Comparison of ENCODE assay signal across 1 cellular context in the genomic region with DNA sequence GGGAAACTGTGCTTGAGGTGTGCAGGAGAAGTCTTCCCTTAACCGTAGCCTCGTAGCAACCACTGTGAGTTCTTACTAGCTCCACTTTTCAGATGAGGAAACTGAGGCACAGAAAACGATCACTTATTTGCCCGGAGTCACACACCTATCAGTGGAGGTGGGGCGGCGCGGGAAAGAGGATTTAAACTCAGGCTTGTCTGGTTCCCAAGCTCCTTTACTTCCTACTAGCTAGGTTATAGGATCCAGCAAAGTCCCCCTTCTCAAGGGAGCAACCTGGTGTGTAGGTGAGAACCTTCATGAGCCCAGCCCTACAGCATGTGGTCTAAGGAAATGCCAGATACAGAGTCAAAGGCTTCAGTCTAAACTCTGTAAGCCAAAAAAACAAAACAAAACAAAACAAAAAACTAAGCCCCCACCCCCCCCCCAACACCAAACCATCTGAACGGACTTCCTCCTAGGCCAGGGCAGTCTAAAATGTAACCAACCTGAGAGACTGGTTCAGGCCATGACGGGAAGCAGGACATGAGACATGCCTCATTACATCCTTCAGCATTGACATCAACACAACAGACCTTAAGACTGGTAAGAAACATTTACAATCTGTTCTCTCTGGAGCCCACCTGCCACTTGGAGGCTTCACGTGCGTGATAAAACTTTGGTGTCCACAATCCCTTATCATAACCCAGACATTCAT.
TF ChIP-seq lines count a peak whose summit lies in the region.

No MANE protein-coding gene starts in this region.

TF ChIP-seq in K562, 482 proteins besides CTCF, POLR2A, EP300 and RAD21 (continued from another document):
- TF ChIP-seq, protein P1, sequence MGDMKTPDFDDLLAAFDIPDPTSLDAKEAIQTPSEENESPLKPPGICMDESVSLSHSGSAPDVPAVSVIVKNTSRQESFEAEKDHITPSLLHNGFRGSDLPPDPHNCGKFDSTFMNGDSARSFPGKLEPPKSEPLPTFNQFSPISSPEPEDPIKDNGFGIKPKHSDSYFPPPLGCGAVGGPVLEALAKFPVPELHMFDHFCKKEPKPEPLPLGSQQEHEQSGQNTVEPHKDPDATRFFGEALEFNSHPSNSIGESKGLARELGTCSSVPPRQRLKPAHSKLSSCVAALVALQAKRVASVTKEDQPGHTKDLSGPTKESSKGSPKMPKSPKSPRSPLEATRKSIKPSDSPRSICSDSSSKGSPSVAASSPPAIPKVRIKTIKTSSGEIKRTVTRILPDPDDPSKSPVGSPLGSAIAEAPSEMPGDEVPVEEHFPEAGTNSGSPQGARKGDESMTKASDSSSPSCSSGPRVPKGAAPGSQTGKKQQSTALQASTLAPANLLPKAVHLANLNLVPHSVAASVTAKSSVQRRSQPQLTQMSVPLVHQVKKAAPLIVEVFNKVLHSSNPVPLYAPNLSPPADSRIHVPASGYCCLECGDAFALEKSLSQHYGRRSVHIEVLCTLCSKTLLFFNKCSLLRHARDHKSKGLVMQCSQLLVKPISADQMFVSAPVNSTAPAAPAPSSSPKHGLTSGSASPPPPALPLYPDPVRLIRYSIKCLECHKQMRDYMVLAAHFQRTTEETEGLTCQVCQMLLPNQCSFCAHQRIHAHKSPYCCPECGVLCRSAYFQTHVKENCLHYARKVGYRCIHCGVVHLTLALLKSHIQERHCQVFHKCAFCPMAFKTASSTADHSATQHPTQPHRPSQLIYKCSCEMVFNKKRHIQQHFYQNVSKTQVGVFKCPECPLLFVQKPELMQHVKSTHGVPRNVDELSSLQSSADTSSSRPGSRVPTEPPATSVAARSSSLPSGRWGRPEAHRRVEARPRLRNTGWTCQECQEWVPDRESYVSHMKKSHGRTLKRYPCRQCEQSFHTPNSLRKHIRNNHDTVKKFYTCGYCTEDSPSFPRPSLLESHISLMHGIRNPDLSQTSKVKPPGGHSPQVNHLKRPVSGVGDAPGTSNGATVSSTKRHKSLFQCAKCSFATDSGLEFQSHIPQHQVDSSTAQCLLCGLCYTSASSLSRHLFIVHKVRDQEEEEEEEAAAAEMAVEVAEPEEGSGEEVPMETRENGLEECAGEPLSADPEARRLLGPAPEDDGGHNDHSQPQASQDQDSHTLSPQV (IDR thresholded peaks at IDR 0.05) = peak; percentile 79; the same call in 1 of the 2 replicates
- TF ChIP-seq, protein P2, sequence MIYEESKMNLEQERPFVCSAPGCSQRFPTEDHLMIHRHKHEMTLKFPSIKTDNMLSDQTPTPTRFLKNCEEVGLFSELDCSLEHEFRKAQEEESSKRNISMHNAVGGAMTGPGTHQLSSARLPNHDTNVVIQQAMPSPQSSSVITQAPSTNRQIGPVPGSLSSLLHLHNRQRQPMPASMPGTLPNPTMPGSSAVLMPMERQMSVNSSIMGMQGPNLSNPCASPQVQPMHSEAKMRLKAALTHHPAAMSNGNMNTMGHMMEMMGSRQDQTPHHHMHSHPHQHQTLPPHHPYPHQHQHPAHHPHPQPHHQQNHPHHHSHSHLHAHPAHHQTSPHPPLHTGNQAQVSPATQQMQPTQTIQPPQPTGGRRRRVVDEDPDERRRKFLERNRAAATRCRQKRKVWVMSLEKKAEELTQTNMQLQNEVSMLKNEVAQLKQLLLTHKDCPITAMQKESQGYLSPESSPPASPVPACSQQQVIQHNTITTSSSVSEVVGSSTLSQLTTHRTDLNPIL (CRISPR knock-in tag; IDR thresholded peaks at IDR 0.05) = no peak
- peak; percentile 64; the same call in 1 of the 2 replicates for TF ChIP-seq HDGF (IDR thresholded peaks at IDR 0.05)
- TF ChIP-seq, protein P3, sequence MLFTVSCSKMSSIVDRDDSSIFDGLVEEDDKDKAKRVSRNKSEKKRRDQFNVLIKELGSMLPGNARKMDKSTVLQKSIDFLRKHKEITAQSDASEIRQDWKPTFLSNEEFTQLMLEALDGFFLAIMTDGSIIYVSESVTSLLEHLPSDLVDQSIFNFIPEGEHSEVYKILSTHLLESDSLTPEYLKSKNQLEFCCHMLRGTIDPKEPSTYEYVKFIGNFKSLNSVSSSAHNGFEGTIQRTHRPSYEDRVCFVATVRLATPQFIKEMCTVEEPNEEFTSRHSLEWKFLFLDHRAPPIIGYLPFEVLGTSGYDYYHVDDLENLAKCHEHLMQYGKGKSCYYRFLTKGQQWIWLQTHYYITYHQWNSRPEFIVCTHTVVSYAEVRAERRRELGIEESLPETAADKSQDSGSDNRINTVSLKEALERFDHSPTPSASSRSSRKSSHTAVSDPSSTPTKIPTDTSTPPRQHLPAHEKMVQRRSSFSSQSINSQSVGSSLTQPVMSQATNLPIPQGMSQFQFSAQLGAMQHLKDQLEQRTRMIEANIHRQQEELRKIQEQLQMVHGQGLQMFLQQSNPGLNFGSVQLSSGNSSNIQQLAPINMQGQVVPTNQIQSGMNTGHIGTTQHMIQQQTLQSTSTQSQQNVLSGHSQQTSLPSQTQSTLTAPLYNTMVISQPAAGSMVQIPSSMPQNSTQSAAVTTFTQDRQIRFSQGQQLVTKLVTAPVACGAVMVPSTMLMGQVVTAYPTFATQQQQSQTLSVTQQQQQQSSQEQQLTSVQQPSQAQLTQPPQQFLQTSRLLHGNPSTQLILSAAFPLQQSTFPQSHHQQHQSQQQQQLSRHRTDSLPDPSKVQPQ (CRISPR knock-in tag; IDR thresholded peaks at IDR 0.05; ENCODE audit: borderline replicate concordance) = no peak
- TF ChIP-seq MBD2 (IDR thresholded peaks at IDR 0.05; ENCODE audit: borderline replicate concordance, low read depth) = no peak; the same call in 1 of the 2 replicates
- no peak for TF ChIP-seq ZNF212 (CRISPR knock-in tag; IDR thresholded peaks at IDR 0.05)
- TF ChIP-seq, protein P4, sequence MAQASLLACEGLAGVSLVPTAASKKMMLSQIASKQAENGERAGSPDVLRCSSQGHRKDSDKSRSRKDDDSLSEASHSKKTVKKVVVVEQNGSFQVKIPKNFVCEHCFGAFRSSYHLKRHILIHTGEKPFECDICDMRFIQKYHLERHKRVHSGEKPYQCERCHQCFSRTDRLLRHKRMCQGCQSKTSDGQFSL (CRISPR knock-in tag; IDR thresholded peaks at IDR 0.05) = peak; percentile 77
- TF ChIP-seq, protein P4 (tag; IDR thresholded peaks at IDR 0.05) = no peak; a peak in 1 of 4 replicates
- TF ChIP-seq, protein P5, sequence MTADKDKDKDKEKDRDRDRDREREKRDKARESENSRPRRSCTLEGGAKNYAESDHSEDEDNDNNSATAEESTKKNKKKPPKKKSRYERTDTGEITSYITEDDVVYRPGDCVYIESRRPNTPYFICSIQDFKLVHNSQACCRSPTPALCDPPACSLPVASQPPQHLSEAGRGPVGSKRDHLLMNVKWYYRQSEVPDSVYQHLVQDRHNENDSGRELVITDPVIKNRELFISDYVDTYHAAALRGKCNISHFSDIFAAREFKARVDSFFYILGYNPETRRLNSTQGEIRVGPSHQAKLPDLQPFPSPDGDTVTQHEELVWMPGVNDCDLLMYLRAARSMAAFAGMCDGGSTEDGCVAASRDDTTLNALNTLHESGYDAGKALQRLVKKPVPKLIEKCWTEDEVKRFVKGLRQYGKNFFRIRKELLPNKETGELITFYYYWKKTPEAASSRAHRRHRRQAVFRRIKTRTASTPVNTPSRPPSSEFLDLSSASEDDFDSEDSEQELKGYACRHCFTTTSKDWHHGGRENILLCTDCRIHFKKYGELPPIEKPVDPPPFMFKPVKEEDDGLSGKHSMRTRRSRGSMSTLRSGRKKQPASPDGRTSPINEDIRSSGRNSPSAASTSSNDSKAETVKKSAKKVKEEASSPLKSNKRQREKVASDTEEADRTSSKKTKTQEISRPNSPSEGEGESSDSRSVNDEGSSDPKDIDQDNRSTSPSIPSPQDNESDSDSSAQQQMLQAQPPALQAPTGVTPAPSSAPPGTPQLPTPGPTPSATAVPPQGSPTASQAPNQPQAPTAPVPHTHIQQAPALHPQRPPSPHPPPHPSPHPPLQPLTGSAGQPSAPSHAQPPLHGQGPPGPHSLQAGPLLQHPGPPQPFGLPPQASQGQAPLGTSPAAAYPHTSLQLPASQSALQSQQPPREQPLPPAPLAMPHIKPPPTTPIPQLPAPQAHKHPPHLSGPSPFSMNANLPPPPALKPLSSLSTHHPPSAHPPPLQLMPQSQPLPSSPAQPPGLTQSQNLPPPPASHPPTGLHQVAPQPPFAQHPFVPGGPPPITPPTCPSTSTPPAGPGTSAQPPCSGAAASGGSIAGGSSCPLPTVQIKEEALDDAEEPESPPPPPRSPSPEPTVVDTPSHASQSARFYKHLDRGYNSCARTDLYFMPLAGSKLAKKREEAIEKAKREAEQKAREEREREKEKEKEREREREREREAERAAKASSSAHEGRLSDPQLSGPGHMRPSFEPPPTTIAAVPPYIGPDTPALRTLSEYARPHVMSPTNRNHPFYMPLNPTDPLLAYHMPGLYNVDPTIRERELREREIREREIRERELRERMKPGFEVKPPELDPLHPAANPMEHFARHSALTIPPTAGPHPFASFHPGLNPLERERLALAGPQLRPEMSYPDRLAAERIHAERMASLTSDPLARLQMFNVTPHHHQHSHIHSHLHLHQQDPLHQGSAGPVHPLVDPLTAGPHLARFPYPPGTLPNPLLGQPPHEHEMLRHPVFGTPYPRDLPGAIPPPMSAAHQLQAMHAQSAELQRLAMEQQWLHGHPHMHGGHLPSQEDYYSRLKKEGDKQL (CRISPR knock-in tag; IDR thresholded peaks at IDR 0.05; ENCODE audit: borderline replicate concordance) = 0 out of 2 replicates have a peak, but pooled peaks have one; percentile 67
- TF ChIP-seq HMG20A (CRISPR knock-in tag; conservative IDR thresholded peaks at IDR 0.05) = no peak
- TF ChIP-seq SMARCA5 (IDR thresholded peaks at IDR 0.05) = 0 out of 2 replicates have a peak, but pooled peaks have one; percentile 12
- TF ChIP-seq ZSCAN32 (CRISPR knock-in tag; IDR thresholded peaks at IDR 0.05) = no peak
- no peak for TF ChIP-seq ZNF347 (CRISPR knock-in tag; IDR thresholded peaks at IDR 0.05; ENCODE audit: low read depth)
- no peak for TF ChIP-seq SRSF3 (IDR thresholded peaks at IDR 0.05; ENCODE audit: insufficient read depth, low read length)
TF ChIP-seq in K562: peak in this region for 34.
